ENCODE assay signal across 17 cellular contexts in genomic region chr18:47683774-47684173, GRCh38.
DNase-seq lines count a peak whose midpoint lies in the region.
"Had no signal": no experiment of that assay in that cellular context is flagged by ENCODE, and none has a peak within 500 bp of the region (broad histone marks: within the 10 kb centered on the region; RNA-seq: fewer than 3 reads in every experiment).

No MANE protein-coding gene starts in this region.

- DNase-seq in Daoy (ENCODE audit: low read depth) (peak; percentile 32), HT1080 (ENCODE audit: low read depth) (peak; percentile 75), dermis microvascular lymphatic vessel endothelial cell (ENCODE audit: low read depth in 2 of 2) (peak; percentile 7 to 37), kidney tubule cell (ENCODE audit: low spot score) (peak; percentile 17), NCI-H2227 treated with DMSO at 0.1 percent for 48 hours (lab: John Stamatoyannopoulos, UW) (no peak), NCI-H345 treated with DMSO at 0.1 percent for 48 hours (lab: John Stamatoyannopoulos, UW; ENCODE audit: unreplicated experiment) (no peak), UCSD-AML1 (lab: John Stamatoyannopoulos, UW; ENCODE audit: unreplicated experiment) (no peak)
- no peak for DNase-seq in activated T-cell treated with anti-CD3 and anti-CD28 coated beads, Interleukin-2, amount 50 U/mL, for 1 hour
- DNase-seq: DMS79, GOT3, HCEC 1CT, MG63, NCI-H1417, NCI-H187, NCI-H510A, NCI-H748 treated with DMSO at 0.1 percent for 48 hours, SJCRH30 had no signal

Comparison
In these comparisons a context has a peak if more than half of its experiments do, and no peak if none do; other contexts are left out.
1. DNase-seq: peak in Daoy (single experiment), HT1080 (single experiment), dermis microvascular lymphatic vessel endothelial cell (2 of 2) and kidney tubule cell (single experiment); none in NCI-H2227 treated with DMSO at 0.1 percent for 48 hours (single experiment), NCI-H345 treated with DMSO at 0.1 percent for 48 hours (single experiment), UCSD-AML1 (single experiment) and activated T-cell treated with anti-CD3 and anti-CD28 coated beads, Interleukin-2, amount 50 U/mL, for 1 hour (single experiment).